ENCODE assay signal across 23 cellular contexts in genomic region chr3:153439780-153440179, GRCh38.
DNase-seq lines count a peak whose midpoint lies in the region; ATAC-seq and TF ChIP-seq lines count a peak whose summit lies in the region.
"Had no signal": no experiment of that assay in that cellular context is flagged by ENCODE, and none has a peak within 500 bp of the region (broad histone marks: within the 10 kb centered on the region; RNA-seq: fewer than 3 reads in every experiment).

No MANE protein-coding gene starts in this region.

- H3K4me2 ChIP-seq in HCT116 (ENCODE audit: low read length): no peak overlapping the region

- H3K36me3 ChIP-seq in BJ (ENCODE audit: control insufficient read depth, insufficient read depth, low read length): no peaks in the 10 kb centered on the region
- H3K36me3 ChIP-seq in HCT116 (ENCODE audit: control insufficient read depth in 1 of 2, insufficient read depth in 2 of 2, low read length in 2 of 2): no peaks in the 10 kb centered on the region
- no peaks in the 10 kb centered on the region for H3K36me3 ChIP-seq in spleen
- H3K36me3 ChIP-seq: esophagus muscularis mucosa, MG63 had no signal

- CTCF ChIA-PET in BJ (lab: Yijun Ruan, JAX): interaction anchor here (0.6 to 0.7 kb wide), 2 partner anchors 275 to 308 kb away, joined by 3 read pairs; no protein-coding TSS in a partner anchor
- CTCF ChIA-PET in HCT116 (lab: Charles Lee): interaction anchor here (1.2 to 1.3 kb wide), 2 partner anchors 280 to 413 kb away, joined by 3 to 5 read pairs; no protein-coding TSS in a partner anchor

- H3K9ac ChIP-seq in HCT116 (ENCODE audit: low read length): no peak overlapping the region
- H3K9ac ChIP-seq: GM23248 had no signal

- H3K9me3 ChIP-seq in HCT116 (ENCODE audit: control insufficient read depth in 1 of 2, insufficient read depth in 1 of 2, low read depth in 1 of 2, low read length in 2 of 2): no peaks in the 10 kb centered on the region
- H3K9me3 ChIP-seq in spleen: no peaks in the 10 kb centered on the region
- H3K9me3 ChIP-seq: esophagus muscularis mucosa, MG63 had no signal

- POLR2A ChIA-PET in BJ (lab: Charles Lee) (no interaction called here), HCT116 (lab: Charles Lee) (no interaction called here)

- BruUV-seq in HCT116 (replicated peaks; lab: Mats Ljungman, UMichigan): no TSS peak

- 76 to 88% (median 80%) methylated on average over 3 of the region's 3 CpGs for WGBS in spleen, 5 donors

- no peaks in the 10 kb centered on the region for H3K9me2 ChIP-seq in HCT116 (ENCODE audit: insufficient read depth)

- no peak for ATAC-seq in HCT116
- ATAC-seq: stimulated activated naive CD8-positive, alpha-beta T cell treated with anti-CD3 and anti-CD28 coated beads, Interleukin-15, Interleukin-2, amounts not matched to agents 100 U/mL and 50 U/mL, for 24 hours had no signal

- in situ Hi-C loops in SK-MEL-5 (cut with HindIII; ENCODE audit: low pct_unique_long_range_greater_than_20kb, low sequenced_read_pairs): no loop called here

- no peaks in the 10 kb centered on the region for H4K20me1 ChIP-seq in HCT116 (ENCODE audit: insufficient read depth)

- RAD21 ChIA-PET in HCT116 (lab: Charles Lee; ENCODE audit: low non-redundant PET in 1 of 2, low total read pairs in 2 of 2, uncharacterized antibody in 2 of 2, unreplicated experiment in 2 of 2): no interaction called here

- intact Hi-C loops in HCT116 (cut with micrococcal nuclease): loop anchor here (5.0 to 10.0 kb wide), 4 partner anchors 145 to 412 kb away; no protein-coding TSS in a partner anchor
- intact Hi-C loops in spleen (cut with DNase I; ENCODE audit: low total_unique reads): no loop called here

- H3K79me2 ChIP-seq in HCT116 (ENCODE audit: insufficient read depth, low read length): no peaks in the 10 kb centered on the region

- TF ChIP-seq POLR2A in HCT116 (IDR thresholded peaks at IDR 0.05; ENCODE audit: borderline replicate concordance, extremely low read depth, insufficient read depth, insufficient read length): no peak
- no peak for TF ChIP-seq POLR2A in spleen (IDR thresholded peaks at IDR 0.05)

- TF ChIP-seq CTCF in BJ (IDR thresholded peaks at IDR 0.05; ENCODE audit: insufficient read depth, low read depth, low read length) (0 out of 2 replicates have a peak, but pooled peaks have one; percentile 11), HCT116 (IDR thresholded peaks at IDR 0.05 in 2 of 3, conservative IDR thresholded peaks at IDR 0.05 in 1 of 3; ENCODE audit: borderline replicate concordance in 1 of 3, insufficient read depth in 1 of 3, low read depth in 2 of 3, low read length in 2 of 3) (peak; percentile 11 to 21 (median 18); a peak in 2 of 6 replicates), foreskin fibroblast (IDR thresholded peaks at IDR 0.05; ENCODE audit: low read depth, low read length) (peak; percentile 25), spleen (IDR thresholded peaks at IDR 0.05 in 8 of 11, conservative IDR thresholded peaks at IDR 0.05 in 3 of 11) (no peak)

- H3K4me3 ChIP-seq in BJ (ENCODE audit: low read depth, low read length): no peak overlapping the region
- H3K4me3 ChIP-seq in HCT116 (replicated peaks in 1 of 2; ENCODE audit: low read depth in 1 of 2, low read length in 2 of 2): no peak overlapping the region
- no peak overlapping the region for H3K4me3 ChIP-seq in foreskin fibroblast (ENCODE audit: low read depth in 1 of 2, low read length in 2 of 2)
- no peak overlapping the region for H3K4me3 ChIP-seq in spleen
- H3K4me3 ChIP-seq: esophagus muscularis mucosa, GM23248, MG63 had no signal

- peak; percentile 27 for TF ChIP-seq RAD21 in HCT116 (IDR thresholded peaks at IDR 0.05; ENCODE audit: low read depth)

- DNase-seq in BJ (ENCODE audit: low read depth): no peak
- DNase-seq in HCT116 (ENCODE audit: low read depth, low spot score): no peak
- peak; percentile 20 for DNase-seq in SK-MEL-5 (ENCODE audit: low read depth, low spot score)
- peak in 1 of 2 donors; percentile 2 for DNase-seq in foreskin fibroblast
- no peak for DNase-seq in effector CD4-positive, alpha-beta T cell
- DNase-seq in spleen: no peak
- no peak for DNase-seq in SK-N-DZ (ENCODE audit: low spot score)
- DNase-seq in H4 (ENCODE audit: low spot score): no peak
- DNase-seq: activated CD4-positive, alpha-beta T cell treated with anti-CD3 and anti-CD28 coated beads for 4 hours; activated T-cell treated with anti-CD3 and anti-CD28 coated beads, Interleukin-2, amount 50 U/mL, for 48 hours; anterior cingulate cortex; glutamatergic neuron; GM23248; kidney glomerular epithelial cell; MG63; naive B cell; NCI-H1694 treated with DMSO at 0.1 percent for 48 hours; NCI-H69; nucleus accumbens; SHP77; stimulated activated CD4-positive, alpha-beta T cell treated with anti-CD3 and anti-CD28 coated beads, Interleukin-4, amount 100 ng/mL, for 24 hours; stimulated activated naive CD8-positive, alpha-beta T cell treated with anti-CD3 and anti-CD28 coated beads, Interleukin-15, Interleukin-2, amounts not matched to agents 100 U/mL and 50 U/mL, for 24 hours had no signal

- no peaks in the 10 kb centered on the region for H3K27me3 ChIP-seq in BJ (ENCODE audit: control insufficient read depth, insufficient read depth, low read length)
- H3K27me3 ChIP-seq in HCT116 (ENCODE audit: insufficient read depth, low read length): no peaks in the 10 kb centered on the region
- H3K27me3 ChIP-seq in spleen (replicated peaks in 1 of 7): no peaks in the 10 kb centered on the region
- H3K27me3 ChIP-seq: esophagus muscularis mucosa, MG63 had no signal

- no peak overlapping the region for H2AFZ ChIP-seq in HCT116 (ENCODE audit: low read depth, low read length, poor library complexity, severe bottlenecking)
- H2AFZ ChIP-seq: GM23248 had no signal

- H3K4me1 ChIP-seq in HCT116 (ENCODE audit: control insufficient read depth in 1 of 2, insufficient read depth in 2 of 2, low read length in 2 of 2) (no peaks in the 10 kb centered on the region), spleen (peaks cover 0 to 16% (median 10%) of the 10 kb centered on the region in 6 donors)

- H3K27ac ChIP-seq in HCT116 (ENCODE audit: low read depth, low read length) (no peak overlapping the region), spleen (no peak overlapping the region)
- H3K27ac ChIP-seq: esophagus muscularis mucosa, GM23248 had no signal

TF ChIP-seq in HCT116, 20 proteins besides CTCF, POLR2A, EP300 and RAD21:
- no peak for TF ChIP-seq EZH2phosphoT487 (IDR thresholded peaks at IDR 0.05; ENCODE audit: borderline replicate concordance)

Comparison
In these comparisons a context has a peak if more than half of its experiments do, and no peak if none do; other contexts are left out.
1. CTCF ChIP-seq: peak in BJ (single experiment), HCT116 (3 of 3) and foreskin fibroblast (single experiment); none in spleen (0 of 11).